ENCODE assay signal across 8 cellular contexts in genomic region chr2:60565472-60565871, GRCh38. TPM values are rescaled to one million over a fixed set of nuclear protein-coding genes. Genes with fewer than 3 reads are reported as not detected.
DNase-seq lines count a peak whose midpoint lies in the region; ATAC-seq lines count a peak whose summit lies in the region.

No MANE protein-coding gene starts in this region.

- no peaks in the 10 kb centered on the region for H3K36me3 ChIP-seq in GM23248 (ENCODE audit: low read depth)

- CTCF ChIA-PET in activated CD4-positive, alpha-beta memory T cell treated with anti-CD3 and anti-CD28 coated beads, Interleukin-2, amount 10 ng/mL, durations not matched to agents 7 days and 5 days (lab: Charles Lee), result interaction anchor here (1.3 to 4.6 kb wide), 3 partner anchors 15 to 19 kb away, joined by 4 to 28 read pairs (median 5); no protein-coding TSS in a partner anchor

- H3K27ac ChIP-seq in GM23248, result no peak overlapping the region

- H3K27ac Mint-ChIP-seq in activated CD4-positive, alpha-beta memory T cell treated with anti-CD3 and anti-CD28 coated beads, Interleukin-2, amount 10 ng/mL, durations not matched to agents 7 days and 5 days, result no peak overlapping the region

- peaks cover 74% of the 10 kb centered on the region for H3K27me3 ChIP-seq in GM23248 (replicated peaks; ENCODE audit: insufficient read depth)

- H3K27me3 Mint-ChIP-seq in activated CD4-positive, alpha-beta memory T cell treated with anti-CD3 and anti-CD28 coated beads, Interleukin-2, amount 10 ng/mL, durations not matched to agents 7 days and 5 days, result peaks cover 49% of the 10 kb centered on the region

- H2AFZ ChIP-seq in GM23248, result no peak overlapping the region

- no peak for ATAC-seq in HG03159 (IDR thresholded peaks at IDR 0.05; ENCODE audit: unreplicated experiment)

- H3K36me3 Mint-ChIP-seq in activated CD4-positive, alpha-beta memory T cell treated with anti-CD3 and anti-CD28 coated beads, Interleukin-2, amount 10 ng/mL, durations not matched to agents 7 days and 5 days (ENCODE audit: low read depth), result no peaks in the 10 kb centered on the region

- POLR2A ChIA-PET in activated CD4-positive, alpha-beta memory T cell treated with anti-CD3 and anti-CD28 coated beads, Interleukin-2, amount 10 ng/mL, durations not matched to agents 7 days and 5 days (lab: Charles Lee), result no interaction called here

- no peak overlapping the region for H3K4me2 ChIP-seq in GM23248 (ENCODE audit: unreplicated experiment)

- H3K9me3 ChIP-seq in GM23248 (ENCODE audit: low read depth), result no peaks in the 10 kb centered on the region

- 29 to 31% methylated on average over 3 of the region's 3 CpGs for WGBS in GM23248 (ENCODE audit: low coverage in 1 of 2, low lambda C conversion rate in 2 of 2, missing lambda C conversion rate in 2 of 2), 2 experiments

- no peak overlapping the region for H3K4me3 ChIP-seq in GM23248

- no peaks in the 10 kb centered on the region for H3K79me2 ChIP-seq in GM23248 (ENCODE audit: insufficient read depth)

- no peak overlapping the region for H3K4me3 Mint-ChIP-seq in activated CD4-positive, alpha-beta memory T cell treated with anti-CD3 and anti-CD28 coated beads, Interleukin-2, amount 10 ng/mL, durations not matched to agents 7 days and 5 days

- DNase-seq in COR-L47 (lab: John Stamatoyannopoulos, UW), result peak; percentile 46
- DNase-seq in GM23248, result peak; percentile 36
- DNase-seq in RPMI8226, result peak; percentile 64
- peak; percentile 24 for DNase-seq in germinal center (ENCODE audit: low spot score)
- DNase-seq in activated CD4-positive, alpha-beta memory T cell treated with anti-CD3 and anti-CD28 coated beads, Interleukin-2, amount 10 ng/mL, durations not matched to agents 7 days and 5 days, result no peak
- no peak for DNase-seq in activated CD4-positive, alpha-beta T cell treated with anti-CD3 and anti-CD28 coated beads for 4 hours
- no peak for DNase-seq in NCI-H128 (lab: John Stamatoyannopoulos, UW; ENCODE audit: unreplicated experiment)

- H3K9me3 Mint-ChIP-seq in activated CD4-positive, alpha-beta memory T cell treated with anti-CD3 and anti-CD28 coated beads, Interleukin-2, amount 10 ng/mL, durations not matched to agents 7 days and 5 days, result no peaks in the 10 kb centered on the region

- in situ Hi-C loops in GM23248 (cut with MboI), result loop anchor here (25.0 kb wide), 1 partner anchor 1528 kb away; no protein-coding TSS in a partner anchor

- H3K9ac ChIP-seq in GM23248, result no peak overlapping the region

- H4K20me1 ChIP-seq in GM23248 (ENCODE audit: insufficient read depth), result no peaks in the 10 kb centered on the region

- H3K4me1 ChIP-seq in GM23248 (ENCODE audit: insufficient read depth), result no peaks in the 10 kb centered on the region

- no peaks in the 10 kb centered on the region for H3K9me2 ChIP-seq in GM23248 (ENCODE audit: insufficient read depth)

- H3K4me1 Mint-ChIP-seq in activated CD4-positive, alpha-beta memory T cell treated with anti-CD3 and anti-CD28 coated beads, Interleukin-2, amount 10 ng/mL, durations not matched to agents 7 days and 5 days, result peaks cover 3% of the 10 kb centered on the region

- no peaks in the 10 kb centered on the region for H3F3A ChIP-seq in GM23248 (ENCODE audit: insufficient read depth)

RNA-seq across cellular contexts. Expression of gene BCL11A, which starts 12.0 kb away (rescaled TPM):
- total RNA-seq in GM23248 (2014; rRNA removed; shearing (Covaris generic)), result 1.8 and 3.5 TPM in 2 replicates
- polyA plus RNA-seq in GM23248 (2016; fragmentation: Nextera tagmentation; extraction: Ambion mirVana), result 8.9 and 9.6 TPM in 2 replicates
- not detected for total RNA-seq in activated CD4-positive, alpha-beta memory T cell treated with anti-CD3 and anti-CD28 coated beads, Interleukin-2, amount 10 ng/mL, durations not matched to agents 7 days and 5 days

Comparison
In these comparisons a context has a peak if more than half of its experiments do, and no peak if none do; other contexts are left out.
1. DNase-seq: peak in COR-L47 (single experiment), GM23248 (single experiment), RPMI8226 (single experiment) and germinal center (single experiment); none in activated CD4-positive, alpha-beta memory T cell treated with anti-CD3 and anti-CD28 coated beads, Interleukin-2, amount 10 ng/mL, durations not matched to agents 7 days and 5 days (single experiment), activated CD4-positive, alpha-beta T cell treated with anti-CD3 and anti-CD28 coated beads for 4 hours (0 of 2) and NCI-H128 (single experiment).